In the genomic region with DNA sequence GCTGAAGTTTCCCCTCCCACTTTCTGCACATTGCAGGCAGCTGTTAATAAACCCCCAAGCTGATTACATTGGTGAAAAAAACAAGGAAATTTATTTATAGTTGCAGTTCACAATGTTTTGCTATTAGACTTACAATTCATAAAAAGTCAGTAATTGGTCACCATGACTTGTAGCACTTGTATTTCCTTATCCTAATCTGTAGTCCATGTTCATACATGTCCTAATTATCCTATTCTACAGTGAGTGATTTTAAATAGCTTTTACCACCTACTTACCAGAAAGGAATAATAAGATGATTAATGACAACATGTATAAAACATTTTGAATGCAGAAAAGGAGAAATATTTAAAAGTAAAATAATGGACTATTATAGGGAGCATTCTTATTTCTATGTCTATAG, we compare ENCODE assay signal across 30 cellular contexts.
"Had no signal": no experiment of that assay in that cellular context is flagged by ENCODE, and none has a peak within 500 bp of the region (broad histone marks: within the 10 kb centered on the region; RNA-seq: fewer than 3 reads in every experiment).

No MANE protein-coding gene starts in this region.

- H3K79me2 ChIP-seq: hepatocyte had no signal

- H3K36me3 Mint-ChIP-seq: activated naive CD8-positive, alpha-beta T cell had no signal

- H3K4me1 ChIP-seq: gastrocnemius medialis, heart right ventricle had no signal

- H3K4me1 Mint-ChIP-seq: activated B cell treated with CpG ODN at 0.5 μM for 24 hours, T-helper 17 cell had no signal

- ATAC-seq: activated CD4-positive, CD25-positive, alpha-beta regulatory T cell treated with anti-CD3 and anti-CD28 coated beads, Interleukin-2, amount 50 U/mL, for 24 hours; activated CD8-positive, alpha-beta T cell treated with anti-CD3 and anti-CD28 coated beads for 36 hours; activated T-cell treated with anti-CD3 and anti-CD28 coated beads, Interleukin-2, amount 50 U/mL, for 72 hours; effector memory CD8-positive, alpha-beta T cell; gastrocnemius medialis; heart right ventricle; T-helper 17 cell had no signal

- H3K27me3 Mint-ChIP-seq: activated B cell treated with CpG ODN at 0.5 μM for 24 hours; activated CD8-positive, alpha-beta T cell treated with anti-CD3 and anti-CD28 coated beads for 36 hours; activated naive CD8-positive, alpha-beta T cell; effector memory CD8-positive, alpha-beta T cell; T-helper 17 cell had no signal

- H2AFZ ChIP-seq: hepatocyte had no signal

- H3K9me3 ChIP-seq: gastrocnemius medialis had no signal

- H3K27ac ChIP-seq: brain microvascular endothelial cell, epithelial cell of prostate, gastrocnemius medialis, heart right ventricle, hepatocyte, WERI-Rb-1 had no signal

- H3K4me3 ChIP-seq: gastrocnemius medialis, heart right ventricle, hepatocyte had no signal

- DNase-seq: activated B cell treated with CpG ODN at 0.5 μM for 24 hours; activated CD4-positive, alpha-beta T cell treated with anti-CD3 and anti-CD28 coated beads for 48 hours; activated CD4-positive, alpha-beta T cell treated with anti-CD3 and anti-CD28 coated beads, Interleukin-2, amount 50 U/mL, for 1 hour; activated CD4-positive, alpha-beta T cell treated with anti-CD3 and anti-CD28 coated beads, Interleukin-2, amount 50 U/mL, for 48 hours; activated CD8-positive, alpha-beta memory T cell treated with anti-CD3 and anti-CD28 coated beads for 24 hours; activated CD8-positive, alpha-beta T cell treated with anti-CD3 and anti-CD28 coated beads for 36 hours; activated gamma-delta T cell; activated naive CD4-positive, alpha-beta T cell treated with anti-CD3 and anti-CD28 coated beads, Interleukin-2, amount 50 U/mL, for 16 hours; activated naive CD4-positive, alpha-beta T cell treated with Interleukin-2 at 50 U/mL for 16 hours; activated T-cell treated with anti-CD3 and anti-CD28 coated beads, Interleukin-2, amount 50 U/mL, for 72 hours; amniotic stem cell; anterior cingulate cortex; brain microvascular endothelial cell; caudate nucleus; cortex of kidney; dermis blood vessel endothelial cell; effector CD4-positive, alpha-beta T cell; effector memory CD8-positive, alpha-beta T cell; foreskin fibroblast; gastrocnemius medialis; heart right ventricle; T-helper 1 cell; T-helper 17 cell; T1000; WERI-Rb-1 had no signal

- H3K27me3 ChIP-seq: brain microvascular endothelial cell, gastrocnemius medialis, heart right ventricle, hepatocyte had no signal

- H3K4me2 ChIP-seq: hepatocyte had no signal

- H3K9me3 Mint-ChIP-seq: activated B cell treated with CpG ODN at 0.5 μM for 24 hours; activated CD8-positive, alpha-beta T cell treated with anti-CD3 and anti-CD28 coated beads for 36 hours; activated T-cell treated with anti-CD3 and anti-CD28 coated beads, Interleukin-2, amount 50 U/mL, for 72 hours; T-helper 2 cell treated with Interferon-gamma antibody and Interleukin-4, amounts not matched to agents 5 μg/mL and 100 μg/mL, for 36 hours had no signal

- H3K27ac Mint-ChIP-seq: activated B cell treated with CpG ODN at 0.5 μM for 24 hours; activated CD8-positive, alpha-beta T cell treated with anti-CD3 and anti-CD28 coated beads for 36 hours; activated naive CD8-positive, alpha-beta T cell; activated T-cell treated with anti-CD3 and anti-CD28 coated beads, Interleukin-2, amount 50 U/mL, for 72 hours; effector memory CD8-positive, alpha-beta T cell; T-helper 17 cell; T-helper 2 cell treated with Interferon-gamma antibody and Interleukin-4, amounts not matched to agents 5 μg/mL and 100 μg/mL, for 36 hours had no signal

- H3K4me3 Mint-ChIP-seq: activated B cell treated with CpG ODN at 0.5 μM for 24 hours; activated CD8-positive, alpha-beta T cell treated with anti-CD3 and anti-CD28 coated beads for 36 hours; activated naive CD8-positive, alpha-beta T cell; activated T-cell treated with anti-CD3 and anti-CD28 coated beads, Interleukin-2, amount 50 U/mL, for 72 hours; effector memory CD8-positive, alpha-beta T cell; T-helper 17 cell; T-helper 2 cell treated with Interferon-gamma antibody and Interleukin-4, amounts not matched to agents 5 μg/mL and 100 μg/mL, for 36 hours had no signal

- H3K36me3 ChIP-seq: brain microvascular endothelial cell, gastrocnemius medialis, heart right ventricle, WERI-Rb-1 had no signal
